In the genomic region with DNA sequence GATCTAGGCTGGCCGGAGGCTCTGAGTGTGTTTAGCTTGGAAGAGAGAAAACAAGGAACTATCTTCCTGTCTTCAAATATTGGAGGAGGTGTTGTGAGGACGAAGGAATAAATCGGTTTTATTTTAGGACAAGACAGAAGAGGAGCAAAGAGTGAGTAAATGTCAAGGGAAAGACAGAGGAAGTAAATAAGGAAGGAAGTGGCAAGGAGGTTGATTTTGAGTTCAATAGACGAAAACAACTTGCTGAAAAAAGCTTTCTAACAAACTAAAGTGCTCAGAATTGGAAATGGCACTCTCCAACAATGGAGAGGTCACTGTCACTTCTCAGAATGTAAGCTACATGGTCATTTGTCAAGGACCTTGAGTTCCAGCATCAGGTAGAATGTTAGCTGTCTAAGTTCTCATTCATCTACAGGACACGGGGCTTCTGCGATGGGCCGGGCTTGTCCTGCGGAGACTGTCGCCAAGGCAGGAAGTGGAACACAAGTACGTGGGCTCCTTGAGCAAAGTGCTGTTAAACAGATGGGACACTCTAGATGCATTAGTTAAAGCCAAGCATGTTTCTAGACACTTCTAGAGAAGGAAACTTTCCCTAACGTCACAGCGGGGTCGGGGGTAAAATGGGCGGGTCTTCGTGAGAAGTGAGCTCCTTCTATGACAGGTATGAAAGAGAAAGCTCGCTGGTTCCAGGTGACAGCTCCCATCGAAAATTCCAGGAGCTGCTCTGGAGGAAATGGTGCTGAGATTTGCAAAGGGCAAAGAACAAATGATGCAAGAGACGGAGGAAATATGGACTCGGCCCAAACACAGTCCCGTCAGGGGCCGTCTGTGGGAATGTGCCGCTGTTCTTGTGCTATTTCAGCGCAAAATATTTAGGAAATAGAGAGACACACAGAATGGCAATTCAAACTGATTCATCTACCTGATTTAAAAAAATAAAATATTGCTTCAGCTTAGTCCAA, we compare ENCODE assay signal across 10 cellular contexts.
DNase-seq lines count a peak whose midpoint lies in the region; ATAC-seq and TF ChIP-seq lines count a peak whose summit lies in the region.
"Had no signal": no experiment of that assay in that cellular context is flagged by ENCODE, and none has a peak within 500 bp of the region (broad histone marks: within the 10 kb centered on the region; RNA-seq: fewer than 3 reads in every experiment).

No MANE protein-coding gene starts in this region.

- no peak for TF ChIP-seq CTCF in NB4 (IDR thresholded peaks at IDR 0.05; ENCODE audit: low read depth, low read length)

- DNase-seq in NB4 (ENCODE audit: low read depth) (peak; percentile 27), cardiac septum (ENCODE audit: low spot score) (no peak), putamen (ENCODE audit: low spot score) (no peak), DMS 273 (lab: John Stamatoyannopoulos, UW; ENCODE audit: unreplicated experiment) (no peak)
- DNase-seq in activated CD8-positive, alpha-beta memory T cell treated with anti-CD3 and anti-CD28 coated beads, Interleukin-2, amount 10 ng/mL, durations not matched to agents 7 days and 5 days: peak; percentile 78
- DNase-seq in effector memory CD4-positive, alpha-beta T cell: peak in 2 of 3 donors; percentile 23 to 31
- DNase-seq in stimulated activated CD8-positive, alpha-beta memory T cell treated with anti-CD3 and anti-CD28 coated beads, Interleukin-2, amount 100 ng/mL, for 48 hours (ENCODE audit: low read depth in 2 of 2): peak; percentile 15 to 25
- DNase-seq: caudate nucleus, ovary had no signal

- no peak for TF ChIP-seq POLR2A in NB4 (IDR thresholded peaks at IDR 0.05; ENCODE audit: extremely low read depth, insufficient read length)

- H3K36me3 ChIP-seq in effector memory CD4-positive, alpha-beta T cell (ENCODE audit: control insufficient read depth, insufficient read depth, low read length): no peaks in the 10 kb centered on the region
- H3K36me3 ChIP-seq: ovary had no signal

- peaks cover 45% of the 10 kb centered on the region for H3K4me1 Mint-ChIP-seq in activated CD8-positive, alpha-beta memory T cell treated with anti-CD3 and anti-CD28 coated beads, Interleukin-2, amount 10 ng/mL, durations not matched to agents 7 days and 5 days

- H3K27me3 ChIP-seq in effector memory CD4-positive, alpha-beta T cell (replicated peaks; ENCODE audit: control insufficient read depth, insufficient read depth, low read length, poor library complexity, severe bottlenecking): no peaks in the 10 kb centered on the region
- H3K27me3 ChIP-seq: ovary had no signal

- peaks cover 3% of the 10 kb centered on the region for H3K36me3 Mint-ChIP-seq in activated CD8-positive, alpha-beta memory T cell treated with anti-CD3 and anti-CD28 coated beads, Interleukin-2, amount 10 ng/mL, durations not matched to agents 7 days and 5 days

- CTCF ChIA-PET in activated CD8-positive, alpha-beta memory T cell treated with anti-CD3 and anti-CD28 coated beads, Interleukin-2, amount 10 ng/mL, durations not matched to agents 7 days and 5 days (lab: Charles Lee): interaction anchor here (0.8 to 3.9 kb wide), 9 partner anchors 13 to 161 kb away, joined by 3 to 23 read pairs (median 4); no protein-coding TSS in a partner anchor

- ATAC-seq in activated CD8-positive, alpha-beta memory T cell treated with anti-CD3 and anti-CD28 coated beads, Interleukin-2, amount 10 ng/mL, durations not matched to agents 7 days and 5 days: peak; percentile 97
- ATAC-seq in HG02798 (IDR thresholded peaks at IDR 0.05; ENCODE audit: poor library complexity, unreplicated experiment): no peak

- peaks cover 24% of the 10 kb centered on the region for H3K4me1 ChIP-seq in effector memory CD4-positive, alpha-beta T cell (ENCODE audit: control insufficient read depth, insufficient read depth, low read length, poor library complexity, severe bottlenecking)

- H3K9me3 Mint-ChIP-seq in activated CD8-positive, alpha-beta memory T cell treated with anti-CD3 and anti-CD28 coated beads, Interleukin-2, amount 10 ng/mL, durations not matched to agents 7 days and 5 days (ENCODE audit: low read depth): no peaks in the 10 kb centered on the region

- H3K4me3 Mint-ChIP-seq in activated CD8-positive, alpha-beta memory T cell treated with anti-CD3 and anti-CD28 coated beads, Interleukin-2, amount 10 ng/mL, durations not matched to agents 7 days and 5 days: peak overlapping the region; percentile 64

- H3K27ac Mint-ChIP-seq in activated CD8-positive, alpha-beta memory T cell treated with anti-CD3 and anti-CD28 coated beads, Interleukin-2, amount 10 ng/mL, durations not matched to agents 7 days and 5 days: peak overlapping the region; percentile 91

- H3K9me3 ChIP-seq in effector memory CD4-positive, alpha-beta T cell (ENCODE audit: control insufficient read depth, low read length): no peaks in the 10 kb centered on the region
- H3K9me3 ChIP-seq: ovary had no signal

- no peak overlapping the region for H3K4me3 ChIP-seq in NB4 (ENCODE audit: low read depth, low read length)
- peak overlapping the region; percentile 40 for H3K4me3 ChIP-seq in effector memory CD4-positive, alpha-beta T cell (ENCODE audit: insufficient read depth, low read depth, low read length, poor library complexity, severe bottlenecking)
- H3K4me3 ChIP-seq: ovary had no signal

- H3K27me3 Mint-ChIP-seq in activated CD8-positive, alpha-beta memory T cell treated with anti-CD3 and anti-CD28 coated beads, Interleukin-2, amount 10 ng/mL, durations not matched to agents 7 days and 5 days: no peaks in the 10 kb centered on the region

- intact Hi-C loops in cardiac septum (cut with DNase I): no loop called here

- H3K27ac ChIP-seq in effector memory CD4-positive, alpha-beta T cell (ENCODE audit: insufficient read depth, low read length, poor library complexity, severe bottlenecking): peak overlapping the region; percentile 42
- H3K27ac ChIP-seq: ovary had no signal

Comparison
In these comparisons a context has a peak if more than half of its experiments do, and no peak if none do; other contexts are left out.
1. DNase-seq: peak in NB4 (single experiment), activated CD8-positive, alpha-beta memory T cell treated with anti-CD3 and anti-CD28 coated beads, Interleukin-2, amount 10 ng/mL, durations not matched to agents 7 days and 5 days (single experiment), effector memory CD4-positive, alpha-beta T cell (2 of 3) and stimulated activated CD8-positive, alpha-beta memory T cell treated with anti-CD3 and anti-CD28 coated beads, Interleukin-2, amount 100 ng/mL, for 48 hours (2 of 2); none in cardiac septum (single experiment), putamen (single experiment) and DMS 273 (single experiment).